1 cellular context compared by ENCODE assay signal in the genomic region with DNA sequence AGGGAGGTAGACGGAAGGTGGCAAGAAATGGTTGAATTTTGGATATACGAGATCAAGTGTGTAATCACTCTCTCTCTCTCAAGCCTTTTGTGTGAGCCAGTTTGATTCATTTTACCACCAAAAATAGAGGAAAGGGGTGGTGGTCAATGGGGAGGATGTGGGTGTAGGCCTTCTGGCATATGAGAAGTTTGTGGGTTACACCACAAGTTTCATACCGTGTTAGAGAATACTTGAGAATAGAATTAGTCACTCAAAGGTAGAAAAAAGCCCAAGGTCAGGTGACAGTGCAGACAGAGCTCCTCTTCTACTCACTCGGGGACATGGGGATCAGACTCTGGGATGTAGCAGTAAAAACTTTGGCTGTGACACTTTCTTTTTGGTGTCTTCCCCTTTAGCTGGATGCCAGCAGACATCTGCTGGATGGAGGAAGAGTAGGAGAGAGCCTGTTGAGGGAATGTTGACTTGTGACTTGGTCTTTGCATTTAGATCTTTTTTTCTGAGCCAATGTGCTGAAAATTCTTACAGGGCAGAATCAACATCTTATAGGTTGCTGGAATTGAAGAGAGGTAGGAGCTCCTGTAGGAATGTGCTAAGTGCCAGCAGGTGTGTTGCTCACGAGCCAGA.
TF ChIP-seq lines count a peak whose summit lies in the region.

No MANE protein-coding gene starts in this region.

TF ChIP-seq in SK-N-SH, 30 proteins besides CTCF, POLR2A, EP300 and RAD21 (continued from another document):
- TF ChIP-seq, protein P1, sequence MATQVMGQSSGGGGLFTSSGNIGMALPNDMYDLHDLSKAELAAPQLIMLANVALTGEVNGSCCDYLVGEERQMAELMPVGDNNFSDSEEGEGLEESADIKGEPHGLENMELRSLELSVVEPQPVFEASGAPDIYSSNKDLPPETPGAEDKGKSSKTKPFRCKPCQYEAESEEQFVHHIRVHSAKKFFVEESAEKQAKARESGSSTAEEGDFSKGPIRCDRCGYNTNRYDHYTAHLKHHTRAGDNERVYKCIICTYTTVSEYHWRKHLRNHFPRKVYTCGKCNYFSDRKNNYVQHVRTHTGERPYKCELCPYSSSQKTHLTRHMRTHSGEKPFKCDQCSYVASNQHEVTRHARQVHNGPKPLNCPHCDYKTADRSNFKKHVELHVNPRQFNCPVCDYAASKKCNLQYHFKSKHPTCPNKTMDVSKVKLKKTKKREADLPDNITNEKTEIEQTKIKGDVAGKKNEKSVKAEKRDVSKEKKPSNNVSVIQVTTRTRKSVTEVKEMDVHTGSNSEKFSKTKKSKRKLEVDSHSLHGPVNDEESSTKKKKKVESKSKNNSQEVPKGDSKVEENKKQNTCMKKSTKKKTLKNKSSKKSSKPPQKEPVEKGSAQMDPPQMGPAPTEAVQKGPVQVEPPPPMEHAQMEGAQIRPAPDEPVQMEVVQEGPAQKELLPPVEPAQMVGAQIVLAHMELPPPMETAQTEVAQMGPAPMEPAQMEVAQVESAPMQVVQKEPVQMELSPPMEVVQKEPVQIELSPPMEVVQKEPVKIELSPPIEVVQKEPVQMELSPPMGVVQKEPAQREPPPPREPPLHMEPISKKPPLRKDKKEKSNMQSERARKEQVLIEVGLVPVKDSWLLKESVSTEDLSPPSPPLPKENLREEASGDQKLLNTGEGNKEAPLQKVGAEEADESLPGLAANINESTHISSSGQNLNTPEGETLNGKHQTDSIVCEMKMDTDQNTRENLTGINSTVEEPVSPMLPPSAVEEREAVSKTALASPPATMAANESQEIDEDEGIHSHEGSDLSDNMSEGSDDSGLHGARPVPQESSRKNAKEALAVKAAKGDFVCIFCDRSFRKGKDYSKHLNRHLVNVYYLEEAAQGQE (IDR thresholded peaks at IDR 0.05; ENCODE audit: low read depth, low read length) = no peak
- no peak for TF ChIP-seq POLR2AphosphoS5 (IDR thresholded peaks at IDR 0.05; ENCODE audit: low read depth, low read length)
TF ChIP-seq in SK-N-SH: peak in this region for 0.
